In genomic region chr11:130813196-130813595, GRCh38 we compare ENCODE assay signal across 18 cellular contexts.
DNase-seq lines count a peak whose midpoint lies in the region; ATAC-seq and TF ChIP-seq lines count a peak whose summit lies in the region.
"Had no signal": no experiment of that assay in that cellular context is flagged by ENCODE, and none has a peak within 500 bp of the region (broad histone marks: within the 10 kb centered on the region; RNA-seq: fewer than 3 reads in every experiment).

No MANE protein-coding gene starts in this region.

- WGBS in endodermal cell (ENCODE audit: insufficient coverage in 1 of 2, insufficient read length in 1 of 2), 2 experiments = 87 to 90% methylated on average over 3 to 8 of the region's 8 CpGs

- H3K36me3 ChIP-seq in SJCRH30 (no peaks in the 10 kb centered on the region), endodermal cell (ENCODE audit: control insufficient read depth, insufficient read depth, low read length) (no peaks in the 10 kb centered on the region)
- H3K36me3 ChIP-seq: BE2C had no signal

- H3K4me1 Mint-ChIP-seq in endodermal cell (peaks cover 17% of the 10 kb centered on the region), osteocyte (ENCODE audit: unreplicated experiment) (peaks cover 4% of the 10 kb centered on the region)
- H3K4me1 Mint-ChIP-seq: CD4-positive, alpha-beta memory T cell had no signal

- H3K9me3 ChIP-seq in SJCRH30 (replicated peaks) = no peaks in the 10 kb centered on the region
- H3K9me3 ChIP-seq in endodermal cell (ENCODE audit: control insufficient read depth, low read length) = no peaks in the 10 kb centered on the region
- H3K9me3 ChIP-seq: A549, BE2C had no signal

- H3K27ac Mint-ChIP-seq in endodermal cell (no peak overlapping the region), osteocyte (ENCODE audit: unreplicated experiment) (no peak overlapping the region)
- H3K27ac Mint-ChIP-seq: CD4-positive, alpha-beta memory T cell; H9 had no signal

- no peak for ATAC-seq in activated CD4-positive, CD25-positive, alpha-beta regulatory T cell treated with anti-CD3 and anti-CD28 coated beads, Interleukin-2, amount 50 U/mL, for 24 hours
- ATAC-seq: A549, HepG2 had no signal

- DNase-seq in SJCRH30 = peak in 1 of 2 experiments; percentile 31
- DNase-seq in endodermal cell = peak; percentile 70
- peak; percentile 15 for DNase-seq in iPS DF 19.7 (ENCODE audit: low read depth, low spot score)
- peak; percentile 40 for DNase-seq in osteocyte (ENCODE audit: extremely low spot score, unreplicated experiment)
- DNase-seq in NOMO-1 (lab: John Stamatoyannopoulos, UW; ENCODE audit: unreplicated experiment in 2 of 2) = no peak
- DNase-seq in NCI-H526 (lab: John Stamatoyannopoulos, UW) = no peak
- DNase-seq: BE2C; CD4-positive, alpha-beta memory T cell; COR-L47; DMS153; DMS79 treated with DMSO at 0.1 percent for 48 hours; EL; GM23248; H9 had no signal

- H3K27me3 ChIP-seq in SJCRH30 (no peaks in the 10 kb centered on the region), endodermal cell (ENCODE audit: control insufficient read depth, insufficient read depth, low read length, poor library complexity, severe bottlenecking) (no peaks in the 10 kb centered on the region)
- H3K27me3 ChIP-seq: BE2C had no signal

- peaks cover 23% of the 10 kb centered on the region for H3K4me1 ChIP-seq in SJCRH30
- peaks cover 5% of the 10 kb centered on the region for H3K4me1 ChIP-seq in endodermal cell (ENCODE audit: control insufficient read depth, insufficient read depth, low read length)
- H3K4me1 ChIP-seq: BE2C had no signal

- H3K27ac ChIP-seq in SJCRH30 = peak overlapping the region; percentile 28; the same call in 1 of the 2 replicates
- H3K27ac ChIP-seq in endodermal cell (ENCODE audit: low read depth, low read length) = no peak overlapping the region
- H3K27ac ChIP-seq: A549, C4-2B, GM23248 had no signal

- H3K36me3 Mint-ChIP-seq in endodermal cell (ENCODE audit: low read depth) (no peaks in the 10 kb centered on the region), osteocyte (ENCODE audit: unreplicated experiment) (no peaks in the 10 kb centered on the region)
- H3K36me3 Mint-ChIP-seq: CD4-positive, alpha-beta memory T cell had no signal

- H3K4me3 Mint-ChIP-seq in endodermal cell (no peak overlapping the region), osteocyte (ENCODE audit: unreplicated experiment) (no peak overlapping the region)
- H3K4me3 Mint-ChIP-seq: CD4-positive, alpha-beta memory T cell; H9 had no signal

- H3K9me3 Mint-ChIP-seq in endodermal cell (no peaks in the 10 kb centered on the region), osteocyte (ENCODE audit: unreplicated experiment) (no peaks in the 10 kb centered on the region)
- H3K9me3 Mint-ChIP-seq: CD4-positive, alpha-beta memory T cell; H9 had no signal

- H3K4me3 ChIP-seq in SJCRH30 = no peak overlapping the region
- H3K4me3 ChIP-seq in endodermal cell (ENCODE audit: low read length) = peak overlapping the region; percentile 40
- H3K4me3 ChIP-seq: A549, GM23248 had no signal

- no peak for TF ChIP-seq CTCF in endodermal cell (conservative IDR thresholded peaks at IDR 0.05)
- TF ChIP-seq CTCF in osteocyte (IDR thresholded peaks at IDR 0.05) = no peak

- H3K9ac ChIP-seq in endodermal cell (ENCODE audit: extremely low read depth, low read length, poor library complexity, severe bottlenecking) = no peak overlapping the region
- H3K9ac ChIP-seq: GM23248 had no signal

- H3K27me3 Mint-ChIP-seq in endodermal cell (ENCODE audit: insufficient read depth) = peaks cover 4% of the 10 kb centered on the region
- H3K27me3 Mint-ChIP-seq in osteocyte (ENCODE audit: unreplicated experiment) = peaks cover 4% of the 10 kb centered on the region

Comparison
In these comparisons a context has a peak if more than half of its experiments do, and no peak if none do; other contexts are left out.
1. DNase-seq: peak in endodermal cell (single experiment), iPS DF 19.7 (single experiment) and osteocyte (single experiment); none in NOMO-1 (0 of 2) and NCI-H526 (0 of 2).